ENCODE assay signal across 1 cellular context in genomic region chr16:23595951-23596720, GRCh38.
TF ChIP-seq lines count a peak whose summit lies in the region.

Gene NDUFAB1 (minus strand): TSS chr16:23596316. CDS start chr16:23596290, 26 bp downstream.

TF ChIP-seq in HepG2, 621 proteins besides CTCF, POLR2A, EP300 and RAD21 (continued from another document and continues in another):
- TF ChIP-seq HBP1 (CRISPR knock-in tag; IDR thresholded peaks at IDR 0.05; ENCODE audit: low read depth) (peak; percentile 95), ZNF790 (CRISPR knock-in tag; IDR thresholded peaks at IDR 0.05; ENCODE audit: borderline replicate concordance) (no peak), ZMYM4 (CRISPR knock-in tag; IDR thresholded peaks at IDR 0.05) (peak; percentile 100), SMAD9 (CRISPR knock-in tag; IDR thresholded peaks at IDR 0.05) (no peak; the same call in 1 of the 2 replicates), GFI1 (CRISPR knock-in tag; IDR thresholded peaks at IDR 0.05; ENCODE audit: borderline replicate concordance) (peak; percentile 92), ZNF691 (CRISPR knock-in tag; IDR thresholded peaks at IDR 0.05; ENCODE audit: borderline replicate concordance, low read depth) (peak; percentile 76; the same call in 1 of the 2 replicates), GMEB1 (CRISPR knock-in tag; IDR thresholded peaks at IDR 0.05; ENCODE audit: borderline replicate concordance) (peak; percentile 99), KAT2B (IDR thresholded peaks at IDR 0.05; ENCODE audit: borderline replicate concordance, low read depth, low read length) (no peak), ZNF768 (CRISPR knock-in tag; IDR thresholded peaks at IDR 0.05) (peak; percentile 88), RXRA (CRISPR knock-in tag; IDR thresholded peaks at IDR 0.05) (peak; percentile 75), ZNF205 (CRISPR knock-in tag; IDR thresholded peaks at IDR 0.05) (peak; percentile 66; the same call in 1 of the 2 replicates), PRDM15 (CRISPR knock-in tag; IDR thresholded peaks at IDR 0.05) (peak; percentile 69; the same call in 1 of the 2 replicates), HNRNPUL1 (IDR thresholded peaks at IDR 0.05; ENCODE audit: low read depth, low read length) (peak; percentile 84), ZFP36L1 (CRISPR knock-in tag; IDR thresholded peaks at IDR 0.05) (0 out of 2 replicates have a peak, but pooled peaks have one; percentile 47), ZBTB43 (CRISPR knock-in tag; conservative IDR thresholded peaks at IDR 0.05) (peak; percentile 86; the same call in 1 of the 2 replicates), ZUFSP (CRISPR knock-in tag; IDR thresholded peaks at IDR 0.05; ENCODE audit: borderline replicate concordance) (no peak), ZNF598 (CRISPR knock-in tag; IDR thresholded peaks at IDR 0.05; ENCODE audit: borderline replicate concordance) (peak; percentile 58; the same call in 1 of the 2 replicates), ZNF230 (CRISPR knock-in tag; IDR thresholded peaks at IDR 0.05) (peak; percentile 98), PATZ1 (CRISPR knock-in tag; IDR thresholded peaks at IDR 0.05) (peak; percentile 57; the same call in 1 of the 2 replicates), U2AF1 (optimal IDR thresholded peaks at IDR 0.05; ENCODE audit: low read depth, low read length) (peak; percentile 89), SIN3A (IDR thresholded peaks at IDR 0.05; ENCODE audit: borderline replicate concordance, low read depth, low read length) (peak; percentile 95; the same call in 1 of the 2 replicates), ZNF180 (CRISPR knock-in tag; IDR thresholded peaks at IDR 0.05; ENCODE audit: borderline replicate concordance, low read depth) (0 out of 2 replicates have a peak, but pooled peaks have one; percentile 80), STAT5B (CRISPR knock-in tag; IDR thresholded peaks at IDR 0.05) (peak; percentile 94; the same call in 1 of the 2 replicates), PAWR (CRISPR knock-in tag; IDR thresholded peaks at IDR 0.05; ENCODE audit: borderline replicate concordance) (no peak), ZC3H13 (CRISPR knock-in tag; IDR thresholded peaks at IDR 0.05) (peak; percentile 76; the same call in 1 of the 2 replicates), ATF4 (CRISPR knock-in tag; IDR thresholded peaks at IDR 0.05) (no peak; a peak in 1 of 4 replicates), MEIS2 (CRISPR knock-in tag; IDR thresholded peaks at IDR 0.05) (peak; percentile 95), USF2 (IDR thresholded peaks at IDR 0.05; ENCODE audit: low read depth, low read length) (no peak), USF2 (CRISPR knock-in tag; IDR thresholded peaks at IDR 0.05; ENCODE audit: borderline replicate concordance) (peak; percentile 9; the same call in 1 of the 2 replicates), ZNF280D (CRISPR knock-in tag; IDR thresholded peaks at IDR 0.05) (no peak), TOE1 (CRISPR knock-in tag; IDR thresholded peaks at IDR 0.05) (peak; percentile 37; the same call in 1 of the 2 replicates), MYPOP (CRISPR knock-in tag; IDR thresholded peaks at IDR 0.05) (peak; percentile 98), ZNF589 (CRISPR knock-in tag; conservative IDR thresholded peaks at IDR 0.05) (no peak), ZNF83 (CRISPR knock-in tag; IDR thresholded peaks at IDR 0.05; ENCODE audit: borderline replicate concordance) (peak; percentile 73; the same call in 1 of the 2 replicates), NCOA1 (CRISPR knock-in tag; IDR thresholded peaks at IDR 0.05) (no peak), NFE2 (CRISPR knock-in tag; IDR thresholded peaks at IDR 0.05) (no peak), RORA (CRISPR knock-in tag; IDR thresholded peaks at IDR 0.05) (no peak), ZNF317 (CRISPR knock-in tag; IDR thresholded peaks at IDR 0.05) (peak; percentile 82; the same call in 1 of the 2 replicates), ZNF772 (CRISPR knock-in tag; IDR thresholded peaks at IDR 0.05) (peak; percentile 97)
